ENCODE assay signal across 31 cellular contexts in genomic region chr5:29382735-29383280, GRCh38.
DNase-seq lines count a peak whose midpoint lies in the region; ATAC-seq and TF ChIP-seq lines count a peak whose summit lies in the region.
"Had no signal": no experiment of that assay in that cellular context is flagged by ENCODE, and none has a peak within 500 bp of the region (broad histone marks: within the 10 kb centered on the region; RNA-seq: fewer than 3 reads in every experiment).

No MANE protein-coding gene starts in this region.

- CTCF ChIA-PET in HEK293 (lab: Yijun Ruan, JAX), result no interaction called here
- CTCF ChIA-PET in SK-N-SH (lab: Yijun Ruan, JAX), result no interaction called here

- H3K27ac ChIP-seq in HEK293 (ENCODE audit: extremely low read depth, low read depth, low read length) (no peak overlapping the region), SK-N-SH (ENCODE audit: low read depth in 2 of 2, low read length in 1 of 2) (no peak overlapping the region), testis (peak overlapping the region; percentile 55 to 61), mesendoderm (ENCODE audit: low read depth, low read length) (no peak overlapping the region)
- H3K27ac ChIP-seq: breast epithelium, C4-2B, dorsolateral prefrontal cortex, gastrocnemius medialis, lower lobe of right lung, parathyroid adenoma, skin epidermis had no signal

- H3K4me3 ChIP-seq in HEK293 (ENCODE audit: low read depth, low read length) (no peak overlapping the region), NB4 (ENCODE audit: low read depth, low read length) (no peak overlapping the region), SK-N-SH (ENCODE audit: low read depth in 2 of 2, low read length in 1 of 2) (peak overlapping the region; percentile 38 to 51; a peak in 3 of 4 replicates), testis (no peak overlapping the region), mesendoderm (ENCODE audit: low read length) (no peak overlapping the region)
- H3K4me3 ChIP-seq: breast epithelium, dorsolateral prefrontal cortex, gastrocnemius medialis, lower lobe of right lung, mucosa of descending colon, skin epidermis had no signal

- peak; percentile 4 for DNase-seq in NB4 (ENCODE audit: low read depth)
- no peak for DNase-seq in SK-N-SH
- peak; percentile 88 for DNase-seq in testis
- no peak for DNase-seq in mesendoderm
- DNase-seq in NCI-H1694 treated with DMSO at 0.1 percent for 48 hours (lab: John Stamatoyannopoulos, UW), result no peak
- DNase-seq: activated CD4-positive, alpha-beta T cell treated with anti-CD3 and anti-CD28 coated beads for 48 hours; activated effector memory CD4-positive, alpha-beta T cell treated with anti-CD3 and anti-CD28 coated beads, Interleukin-2, amount 50 U/mL, for 16 hours; anterior cingulate cortex; COR-L47; DMS79; dorsolateral prefrontal cortex; gastrocnemius medialis; KBM-7; kidney glomerular epithelial cell; lower lobe of right lung; mucosa of descending colon; NCI-H1436 treated with DMSO at 0.1 percent for 48 hours; NCI-H2107; NCI-H446; retina; SHP77 treated with DMSO at 0.1 percent for 48 hours; T1000; trophoblast cell had no signal

- no peak overlapping the region for H4K5ac ChIP-seq in mesendoderm (ENCODE audit: low read length)

- H3K4me1 ChIP-seq in HEK293 (ENCODE audit: control insufficient read depth, insufficient read depth, low read length) (no peaks in the 10 kb centered on the region), SK-N-SH (ENCODE audit: control insufficient read depth in 1 of 2, insufficient read depth in 2 of 2, low read depth in 1 of 2, low read length in 1 of 2) (no peaks in the 10 kb centered on the region), testis (no peaks in the 10 kb centered on the region), mesendoderm (ENCODE audit: control insufficient read depth, low read depth, low read length) (no peaks in the 10 kb centered on the region)
- H3K4me1 ChIP-seq: breast epithelium, gastrocnemius medialis, lower lobe of right lung, parathyroid adenoma had no signal

- no peaks in the 10 kb centered on the region for H3F3A ChIP-seq in SK-N-SH (replicated peaks; ENCODE audit: insufficient read depth)

- H3K36me3 ChIP-seq in HEK293 (ENCODE audit: control insufficient read depth in 2 of 2, insufficient read depth in 1 of 2, low read length in 2 of 2) (no peaks in the 10 kb centered on the region), SK-N-SH (replicated peaks in 1 of 2; ENCODE audit: control insufficient read depth in 1 of 2, insufficient read depth in 2 of 2, low read length in 1 of 2) (no peaks in the 10 kb centered on the region), testis (ENCODE audit: low read depth, missing control alignments) (no peaks in the 10 kb centered on the region), mesendoderm (ENCODE audit: control insufficient read depth, insufficient read depth, low read length) (no peaks in the 10 kb centered on the region)
- H3K36me3 ChIP-seq: breast epithelium, gastrocnemius medialis, lower lobe of right lung had no signal

- H3K9ac ChIP-seq in SK-N-SH (no peak overlapping the region), mesendoderm (ENCODE audit: low read length) (no peak overlapping the region)
- H3K9ac ChIP-seq: parathyroid adenoma had no signal

- TF ChIP-seq EP300 in SK-N-SH (IDR thresholded peaks at IDR 0.05; ENCODE audit: borderline replicate concordance in 1 of 2, low read depth in 1 of 2, low read length in 1 of 2), result no peak

- 17% methylated on average over 7 of the region's 7 CpGs for WGBS in SK-N-SH (ENCODE audit: low lambda C conversion rate)
- WGBS in testis, 2 donors, result 44 to 56% methylated on average over 7 of the region's 7 CpGs
- no CpG with 5 or more reads among the region's 7 CpGs for WGBS in mesendoderm (ENCODE audit: extremely low coverage, insufficient coverage, low lambda C conversion rate)

- H4K8ac ChIP-seq in mesendoderm (ENCODE audit: low read depth, low read length), result no peak overlapping the region

- peak overlapping the region; percentile 85 for H2AFZ ChIP-seq in SK-N-SH (ENCODE audit: low read depth)
- H2AFZ ChIP-seq: parathyroid adenoma had no signal

- H3K4me2 ChIP-seq in SK-N-SH (peak overlapping the region; percentile 59), mesendoderm (ENCODE audit: low read length) (no peak overlapping the region)

- no peaks in the 10 kb centered on the region for H3K9me2 ChIP-seq in SK-N-SH

- intact Hi-C loops in testis (cut with DNase I; ENCODE audit: low total_unique reads), result no loop called here

- no peak overlapping the region for H2BK120ac ChIP-seq in mesendoderm (ENCODE audit: low read depth, low read length)

- TF ChIP-seq RAD21 in SK-N-SH (IDR thresholded peaks at IDR 0.05; ENCODE audit: low read length), result no peak

- no peak overlapping the region for H2BK15ac ChIP-seq in mesendoderm (replicated peaks; ENCODE audit: low read depth)

- no peaks in the 10 kb centered on the region for H3K79me1 ChIP-seq in mesendoderm (ENCODE audit: low read length)

- no peak overlapping the region for H2AK5ac ChIP-seq in mesendoderm (ENCODE audit: low read length)

- no peak overlapping the region for H2BK5ac ChIP-seq in mesendoderm (ENCODE audit: low read length)

- H3K27me3 ChIP-seq in SK-N-SH (ENCODE audit: insufficient read depth) (no peaks in the 10 kb centered on the region), testis (no peaks in the 10 kb centered on the region), mesendoderm (ENCODE audit: insufficient read depth, low read length, poor library complexity) (no peaks in the 10 kb centered on the region)
- H3K27me3 ChIP-seq: breast epithelium, dorsolateral prefrontal cortex, gastrocnemius medialis had no signal

- no peak overlapping the region for H3K18ac ChIP-seq in mesendoderm (ENCODE audit: low read length)

- H3K9me3 ChIP-seq in HEK293 (ENCODE audit: control insufficient read depth, insufficient read depth, low read depth, low read length) (no peaks in the 10 kb centered on the region), SK-N-SH (no peaks in the 10 kb centered on the region), testis (no peaks in the 10 kb centered on the region)
- H3K9me3 ChIP-seq: breast epithelium, gastrocnemius medialis, lower lobe of right lung, mucosa of descending colon had no signal

- no peaks in the 10 kb centered on the region for H3K79me2 ChIP-seq in SK-N-SH (ENCODE audit: insufficient read depth)
- no peaks in the 10 kb centered on the region for H3K79me2 ChIP-seq in mesendoderm (ENCODE audit: control insufficient read depth, insufficient read depth, low read length)
- H3K79me2 ChIP-seq: parathyroid adenoma had no signal

- TF ChIP-seq CTCF in HEK293 (tag by site-specific recombination; IDR thresholded peaks at IDR 0.05) (no peak), NB4 (IDR thresholded peaks at IDR 0.05; ENCODE audit: low read depth, low read length) (no peak), SK-N-SH (IDR thresholded peaks at IDR 0.05) (no peak), testis (IDR thresholded peaks at IDR 0.05) (no peak)

- no peak for TF ChIP-seq POLR2A in NB4 (IDR thresholded peaks at IDR 0.05; ENCODE audit: extremely low read depth, insufficient read length)
- TF ChIP-seq POLR2A in testis (IDR thresholded peaks at IDR 0.05), result no peak

- no peaks in the 10 kb centered on the region for H4K20me1 ChIP-seq in SK-N-SH (ENCODE audit: insufficient read depth)

- H3K56ac ChIP-seq in mesendoderm (ENCODE audit: low read length), result no peak overlapping the region

- H3K23ac ChIP-seq in mesendoderm (ENCODE audit: low read length), result no peak overlapping the region

- POLR2A ChIA-PET in HEK293 (lab: Yijun Ruan, JAX), result no interaction called here
- POLR2A ChIA-PET in SK-N-SH (lab: Yijun Ruan, JAX), result no interaction called here

- ATAC-seq in HG03196 (IDR thresholded peaks at IDR 0.05; ENCODE audit: unreplicated experiment), result no peak
- ATAC-seq: gastrocnemius medialis; HCT116; lower lobe of right lung; mucosa of descending colon; stimulated activated memory B cell treated with anti-CD40 and anti-IgM and Interleukin-4, amounts not matched to agents 10 μg/mL and 1 μg/mL and 100 μg/mL, for 72 hours had no signal

- no peak overlapping the region for H3K4ac ChIP-seq in mesendoderm (ENCODE audit: low read depth, low read length)

TF ChIP-seq in HEK293, 187 proteins besides CTCF, POLR2A, EP300 and RAD21:
- TF ChIP-seq SP2 (tag by site-specific recombination; IDR thresholded peaks at IDR 0.05) (peak; percentile 41; the same call in 1 of the 2 replicates), ZNF660 (tag by site-specific recombination; IDR thresholded peaks at IDR 0.05) (peak; percentile 57; the same call in 1 of the 2 replicates), ZNF18 (tag by site-specific recombination; IDR thresholded peaks at IDR 0.05) (no peak)
TF ChIP-seq in HEK293: peak in this region for 2.

TF ChIP-seq in SK-N-SH, 30 proteins besides CTCF, POLR2A, EP300 and RAD21 (continues in another document):
- no peak for TF ChIP-seq USF2 (IDR thresholded peaks at IDR 0.05; ENCODE audit: borderline replicate concordance, low read depth, low read length)
- TF ChIP-seq POLR2AphosphoS5 (IDR thresholded peaks at IDR 0.05; ENCODE audit: low read depth, low read length), result no peak
- TF ChIP-seq RFX5 (IDR thresholded peaks at IDR 0.05; ENCODE audit: low read length), result no peak
- TF ChIP-seq MAX (IDR thresholded peaks at IDR 0.05; ENCODE audit: low read depth), result no peak
- no peak for TF ChIP-seq NRF1 (IDR thresholded peaks at IDR 0.05; ENCODE audit: low read depth, low read length)

Comparison
In these comparisons a context has a peak if more than half of its experiments do, and no peak if none do; other contexts are left out.
1. H3K27ac ChIP-seq: peak in testis (2 of 2); none in HEK293 (single experiment), SK-N-SH (0 of 2) and mesendoderm (single experiment).
2. H3K4me3 ChIP-seq: peak in SK-N-SH (2 of 2); none in HEK293 (single experiment), NB4 (single experiment), testis (0 of 2) and mesendoderm (single experiment).
3. DNase-seq: peak in NB4 (single experiment) and testis (single experiment); none in SK-N-SH (single experiment), mesendoderm (single experiment) and NCI-H1694 treated with DMSO at 0.1 percent for 48 hours (single experiment).